Comparison of ENCODE assay signal across 11 cellular contexts in the genomic region with DNA sequence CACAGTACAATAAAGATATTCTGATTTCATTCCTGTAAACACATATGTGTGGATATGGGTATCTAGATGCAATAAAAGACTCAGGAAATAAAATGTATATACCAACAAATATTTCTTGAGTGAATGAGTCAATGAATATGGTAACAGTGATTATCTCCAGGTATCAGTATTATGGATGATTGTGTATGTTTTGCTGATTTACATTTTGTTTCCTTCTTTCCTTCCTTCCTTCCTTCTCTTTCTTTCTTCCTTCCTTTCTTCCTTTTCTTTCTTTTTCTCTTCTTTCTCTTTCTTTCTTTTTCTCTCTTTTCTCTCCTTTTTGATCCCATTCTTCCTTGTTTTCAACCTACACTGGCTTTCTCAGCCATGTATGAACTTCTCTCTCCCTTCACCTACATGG.
"Had no signal": no experiment of that assay in that cellular context is flagged by ENCODE, and none has a peak within 500 bp of the region (broad histone marks: within the 10 kb centered on the region; RNA-seq: fewer than 3 reads in every experiment).

No MANE protein-coding gene starts in this region.

- H3K9me3 Mint-ChIP-seq: GM23338 had no signal

- FAIRE-seq: H1, H54 had no signal

- H2AFZ ChIP-seq: GM23248 had no signal

- H3K4me3 Mint-ChIP-seq: GM23338, H9, HFFc6 had no signal

- H3K36me3 ChIP-seq: HAP-1 had no signal

- DNase-seq: GM23248, GOT3, H7, H9, HCEC 1CT, HFFc6 had no signal

- H3K27ac Mint-ChIP-seq: GM23338, H9, HFFc6 had no signal

- ATAC-seq: GM23338, HCT116 had no signal

- H3K4me3 ChIP-seq: GM23248, GM23338, HAP-1 had no signal

- H3K27ac ChIP-seq: GM23248 had no signal

- H3K9me3 ChIP-seq: HAP-1 had no signal

- H3K9ac ChIP-seq: GM23248 had no signal
